8 cellular contexts compared by ENCODE assay signal in the genomic region with DNA sequence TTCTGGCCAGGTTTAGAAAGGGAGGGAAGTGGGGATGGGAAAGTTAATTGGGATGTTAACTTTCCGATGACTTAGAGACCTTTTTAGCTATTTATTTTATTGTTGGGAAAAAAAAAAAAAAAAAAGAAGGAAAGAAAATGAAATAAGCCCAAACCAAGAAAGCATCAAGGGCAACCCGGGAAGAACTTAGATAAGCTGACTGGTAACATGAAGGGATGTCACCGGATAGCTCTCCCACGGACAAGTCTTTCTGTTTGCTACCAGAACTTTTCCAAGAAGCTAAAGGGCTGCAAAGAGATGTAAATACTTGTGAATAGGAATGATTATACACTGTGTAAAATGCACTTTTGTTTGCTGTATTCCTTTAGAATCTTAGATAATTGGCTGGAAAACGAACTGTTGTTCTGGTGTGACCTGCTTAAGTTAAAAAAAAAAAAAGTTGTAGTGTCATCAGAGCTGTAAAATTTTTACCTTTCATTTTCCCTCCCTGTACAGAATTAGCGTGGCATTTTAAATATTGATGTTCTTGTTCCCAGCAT. TPM values are rescaled to one million over a fixed set of nuclear protein-coding genes. Genes with fewer than 3 reads are reported as not detected.
A peak's percentile ranks its signal among the peaks of the same experiment; 100 is the strongest.
DNase-seq lines count a peak whose midpoint lies in the region; ATAC-seq and TF ChIP-seq lines count a peak whose summit lies in the region.

No MANE protein-coding gene starts in this region.

- H3K27me3 ChIP-seq in Loucy (ENCODE audit: insufficient read depth, low read length, poor library complexity, severe bottlenecking) (no peaks in the 10 kb centered on the region), colonic mucosa (peaks cover 93% of the 10 kb centered on the region)

- H3K9me3 Mint-ChIP-seq in CD14-positive monocyte, result peaks cover 0 to 28% (median 18%) of the 10 kb centered on the region in 7 donors
- no peaks in the 10 kb centered on the region for H3K9me3 Mint-ChIP-seq in nephron progenitor cell

- H3K4me1 ChIP-seq in Loucy (ENCODE audit: insufficient read depth, low read length, poor library complexity, severe bottlenecking) (peaks cover 35% of the 10 kb centered on the region), colonic mucosa (peaks cover 25% of the 10 kb centered on the region)

- no peaks in the 10 kb centered on the region for H3K9me3 ChIP-seq in Loucy (ENCODE audit: insufficient read depth, low read depth, low read length)
- no peaks in the 10 kb centered on the region for H3K9me3 ChIP-seq in colonic mucosa

- H3K27ac ChIP-seq in colonic mucosa, result no peak overlapping the region

- no peak for ATAC-seq in GM18498 (IDR thresholded peaks at IDR 0.05; ENCODE audit: unreplicated experiment)

- H3K9ac ChIP-seq in Loucy (ENCODE audit: low read depth, low read length, poor library complexity, severe bottlenecking) (peak overlapping the region; percentile 72), colonic mucosa (ENCODE audit: low read depth in 2 of 2, low read length in 2 of 2) (no peak overlapping the region)

- H3K4me1 Mint-ChIP-seq in CD14-positive monocyte (peaks cover 32% of the 10 kb centered on the region), nephron progenitor cell (peaks cover 78% of the 10 kb centered on the region)

- H3K4me3 ChIP-seq in Loucy (ENCODE audit: low read length, poor library complexity, severe bottlenecking), result peak overlapping the region; percentile 74
- peak overlapping the region; percentile 42 for H3K4me3 ChIP-seq in colonic mucosa

- DNase-seq in CD14-positive monocyte (ENCODE audit: low spot score) (no peak), colonic mucosa (no peak), nephron progenitor cell (no peak), NCI-H1417 treated with DMSO at 0.1 percent for 48 hours (lab: John Stamatoyannopoulos, UW) (no peak), medulla oblongata (ENCODE audit: extremely low spot score) (no peak)
- no peak for DNase-seq in activated CD4-positive, alpha-beta T cell treated with anti-CD3 and anti-CD28 coated beads for 1 hour

- intact Hi-C loops in CD14-positive monocyte (cut with micrococcal nuclease), result no loop called here
- intact Hi-C loops in colonic mucosa (cut with DNase I), result no loop called here

- H3K4me3 Mint-ChIP-seq in CD14-positive monocyte, result peak overlapping the region; percentile 80 to 95
- peak overlapping the region; percentile 93 for H3K4me3 Mint-ChIP-seq in nephron progenitor cell

- H2AFZ ChIP-seq in Loucy (ENCODE audit: low read length), result peak overlapping the region; percentile 85

- no peaks in the 10 kb centered on the region for H3K9me2 ChIP-seq in Loucy (replicated peaks; ENCODE audit: low read depth, low read length)

- peaks cover 2 to 9% of the 10 kb centered on the region in 2 donors for H3K36me3 Mint-ChIP-seq in CD14-positive monocyte
- H3K36me3 Mint-ChIP-seq in nephron progenitor cell (ENCODE audit: low read depth), result no peaks in the 10 kb centered on the region

- TF ChIP-seq CTCF in CD14-positive monocyte (IDR thresholded peaks at IDR 0.05) (no peak), Loucy (conservative IDR thresholded peaks at IDR 0.05; ENCODE audit: low read length) (no peak), colonic mucosa (IDR thresholded peaks at IDR 0.05) (no peak), nephron progenitor cell (IDR thresholded peaks at IDR 0.05) (no peak)

- H4K20me1 ChIP-seq in Loucy (ENCODE audit: insufficient read depth, low read length, poor library complexity, severe bottlenecking), result no peaks in the 10 kb centered on the region

- H3K4me2 ChIP-seq in Loucy (ENCODE audit: low read depth, low read length, poor library complexity, severe bottlenecking), result peak overlapping the region; percentile 78

- 0 out of 2 replicates have a peak, but pooled peaks cover 2% of the 10 kb centered on the region for H3F3A ChIP-seq in Loucy (ENCODE audit: low read depth)

- H3K36me3 ChIP-seq in Loucy (ENCODE audit: insufficient read depth, low read length) (no peaks in the 10 kb centered on the region), colonic mucosa (no peaks in the 10 kb centered on the region)

- no peaks in the 10 kb centered on the region for H3K79me2 ChIP-seq in Loucy (ENCODE audit: insufficient read depth, low read length)

- H3K27me3 Mint-ChIP-seq in CD14-positive monocyte (ENCODE audit: low read depth in 3 of 3) (peaks cover 95 to 99% (median 95%) of the 10 kb centered on the region in 3 donors), nephron progenitor cell (ENCODE audit: low read depth, poor library complexity) (peaks cover 52% of the 10 kb centered on the region)

- no peak overlapping the region for H3K27ac Mint-ChIP-seq in CD14-positive monocyte
- H3K27ac Mint-ChIP-seq in nephron progenitor cell, result peak overlapping the region; percentile 86

RNA-seq across cellular contexts. Expression of a gene that starts 2.8 kb away (rescaled TPM):
- polyA plus RNA-seq in CD14-positive monocyte, result not detected
- not detected for total RNA-seq in colonic mucosa
